17 cellular contexts compared by ENCODE assay signal in genomic region chr10:18157909-18158308, GRCh38. TPM values are rescaled to one million over a fixed set of nuclear protein-coding genes. Genes with fewer than 3 reads are reported as not detected.
DNase-seq lines count a peak whose midpoint lies in the region; ATAC-seq, FAIRE-seq and TF ChIP-seq lines count a peak whose summit lies in the region.
"Had no signal": no experiment of that assay in that cellular context is flagged by ENCODE, and none has a peak within 500 bp of the region (broad histone marks: within the 10 kb centered on the region; RNA-seq: fewer than 3 reads in every experiment).

No MANE protein-coding gene starts in this region.

- no peak for ATAC-seq in HG02610 (IDR thresholded peaks at IDR 0.05; ENCODE audit: unreplicated experiment)
- ATAC-seq: HepG2, natural killer cell, upper lobe of right lung had no signal

- H3K9me3 ChIP-seq in breast epithelium: no peaks in the 10 kb centered on the region
- H3K9me3 ChIP-seq in WERI-Rb-1 (ENCODE audit: severe bottlenecking): no peaks in the 10 kb centered on the region
- H3K9me3 ChIP-seq: upper lobe of right lung had no signal

- intact Hi-C loops in MCF 10A (cut with micrococcal nuclease) (loop anchor here (5.0 kb wide), 2 partner anchors 59 to 251 kb away; no protein-coding TSS in a partner anchor), breast epithelium (cut with DNase I; ENCODE audit: low total_unique reads) (no loop called here)

- TF ChIP-seq POLR2A in breast epithelium (IDR thresholded peaks at IDR 0.05): no peak

- POLR2A ChIA-PET in MCF 10A (lab: Yijun Ruan, JAX): interaction anchor here (0.8 to 3.8 kb wide), 7 partner anchors 10 to 513 kb away, joined by 3 to 43 read pairs (median 10); partner anchors contain the start of gene STAM

- H3K4me1 Mint-ChIP-seq in MCF 10A (ENCODE audit: insufficient read depth, unreplicated experiment): peaks cover 28% of the 10 kb centered on the region
- no peaks in the 10 kb centered on the region for H3K4me1 Mint-ChIP-seq in glutamatergic neuron (ENCODE audit: low read depth, unreplicated experiment)
- H3K4me1 Mint-ChIP-seq: H9, natural killer cell had no signal

- DNase-seq in MCF 10A (ENCODE audit: unreplicated experiment) (peak; percentile 85), breast epithelium (ENCODE audit: low spot score in 2 of 2) (no peak), astrocyte of the hippocampus (ENCODE audit: low read depth, low spot score) (peak; percentile 79), kidney epithelial cell (ENCODE audit: low read depth) (peak; percentile 12), urothelium cell line (ENCODE audit: low spot score) (peak; percentile 69), glutamatergic neuron (no peak), WERI-Rb-1 (no peak)
- DNase-seq: activated T-cell treated with anti-CD3 and anti-CD28 coated beads for 4 hours, anterior cingulate cortex, H9, natural killer cell, NCI-H1694 treated with DMSO at 0.1 percent for 48 hours, upper lobe of right lung had no signal

- H3K4me1 ChIP-seq in breast epithelium: no peaks in the 10 kb centered on the region
- H3K4me1 ChIP-seq: upper lobe of right lung had no signal

- H3K27ac ChIP-seq in breast epithelium (no peak overlapping the region), WERI-Rb-1 (no peak overlapping the region)
- H3K27ac ChIP-seq: upper lobe of right lung had no signal

- H3K27me3 ChIP-seq in breast epithelium (no peaks in the 10 kb centered on the region), kidney epithelial cell (ENCODE audit: control insufficient read depth, insufficient read depth, low read length) (no peaks in the 10 kb centered on the region), WERI-Rb-1 (ENCODE audit: insufficient read depth, low read depth, severe bottlenecking) (no peaks in the 10 kb centered on the region)
- H3K27me3 ChIP-seq: upper lobe of right lung had no signal

- H3K4me3 Mint-ChIP-seq in MCF 10A (ENCODE audit: unreplicated experiment) (peak overlapping the region; percentile 53), glutamatergic neuron (ENCODE audit: unreplicated experiment) (no peak overlapping the region)
- H3K4me3 Mint-ChIP-seq: H9, natural killer cell had no signal

- peaks cover 16% of the 10 kb centered on the region for H3K36me3 Mint-ChIP-seq in MCF 10A (ENCODE audit: insufficient read depth, unreplicated experiment)
- no peaks in the 10 kb centered on the region for H3K36me3 Mint-ChIP-seq in glutamatergic neuron (ENCODE audit: unreplicated experiment)
- H3K36me3 Mint-ChIP-seq: natural killer cell had no signal

- no peak for TF ChIP-seq CTCF in MCF 10A (IDR thresholded peaks at IDR 0.05; ENCODE audit: unreplicated experiment)
- TF ChIP-seq CTCF in breast epithelium (IDR thresholded peaks at IDR 0.05): no peak
- TF ChIP-seq CTCF in kidney epithelial cell (IDR thresholded peaks at IDR 0.05; ENCODE audit: insufficient read depth, low read length, poor library complexity, severe bottlenecking): no peak
- no peak for TF ChIP-seq CTCF in glutamatergic neuron (IDR thresholded peaks at IDR 0.05; ENCODE audit: partially characterized antibody, unreplicated experiment)
- TF ChIP-seq CTCF in WERI-Rb-1 (IDR thresholded peaks at IDR 0.05; ENCODE audit: low read depth, low read length): no peak

- no TSS peak for BruUV-seq in MCF 10A (replicated peaks; lab: Mats Ljungman, UMichigan)

- H3K4me3 ChIP-seq in breast epithelium (no peak overlapping the region), kidney epithelial cell (ENCODE audit: low read depth, low read length) (no peak overlapping the region), WERI-Rb-1 (ENCODE audit: low read depth, low read length) (no peak overlapping the region)
- H3K4me3 ChIP-seq: upper lobe of right lung had no signal

- H3K36me3 ChIP-seq in breast epithelium (no peaks in the 10 kb centered on the region), kidney epithelial cell (ENCODE audit: control insufficient read depth, insufficient read depth, low read length) (no peaks in the 10 kb centered on the region), WERI-Rb-1 (no peaks in the 10 kb centered on the region)
- H3K36me3 ChIP-seq: upper lobe of right lung had no signal

- H3K27ac Mint-ChIP-seq in MCF 10A (ENCODE audit: low read depth, unreplicated experiment): peak overlapping the region; percentile 84
- H3K27ac Mint-ChIP-seq in glutamatergic neuron (ENCODE audit: unreplicated experiment): no peak overlapping the region
- H3K27ac Mint-ChIP-seq: H9, natural killer cell had no signal

- H3K27me3 Mint-ChIP-seq in MCF 10A (ENCODE audit: insufficient read depth, unreplicated experiment) (no peaks in the 10 kb centered on the region), glutamatergic neuron (ENCODE audit: unreplicated experiment) (no peaks in the 10 kb centered on the region)

- FAIRE-seq in urothelium cell line (lab: Jason Lieb, UNC): no peak
- FAIRE-seq: A204.1, GM12892, HepG2 had no signal

- CTCF ChIA-PET in MCF 10A (lab: Yijun Ruan, JAX): interaction anchor here (1.1 kb wide), 1 partner anchor 50 kb away, joined by 4 read pairs; no protein-coding TSS in a partner anchor

- peaks cover 13% of the 10 kb centered on the region for H3K9me3 Mint-ChIP-seq in MCF 10A (ENCODE audit: unreplicated experiment)
- no peaks in the 10 kb centered on the region for H3K9me3 Mint-ChIP-seq in glutamatergic neuron (ENCODE audit: unreplicated experiment)
- H3K9me3 Mint-ChIP-seq: H9 had no signal

RNA-seq across cellular contexts. Expression of gene CACNB2, which starts 17.7 kb away (rescaled TPM):
- total RNA-seq in MCF 10A (2022) (2.7 and 3.3 TPM in 2 replicates), breast epithelium (1 to 10 TPM in 2 of 3 donors, under 1 TPM in 1; 0.48 to 8.9 (median 7.5) TPM), kidney epithelial cell (0.04 and 0.21 TPM in 2 replicates), glutamatergic neuron (ENCODE audit: unreplicated experiment) (3.2 TPM)
- total RNA-seq: HepG2, natural killer cell had no signal

Comparison
In these comparisons a context has a peak if more than half of its experiments do, and no peak if none do; other contexts are left out.
1. DNase-seq: peak in MCF 10A (single experiment), astrocyte of the hippocampus (single experiment), kidney epithelial cell (single experiment) and urothelium cell line (single experiment); none in breast epithelium (0 of 2), glutamatergic neuron (single experiment) and WERI-Rb-1 (single experiment).